15 cellular contexts compared by ENCODE assay signal in the genomic region with DNA sequence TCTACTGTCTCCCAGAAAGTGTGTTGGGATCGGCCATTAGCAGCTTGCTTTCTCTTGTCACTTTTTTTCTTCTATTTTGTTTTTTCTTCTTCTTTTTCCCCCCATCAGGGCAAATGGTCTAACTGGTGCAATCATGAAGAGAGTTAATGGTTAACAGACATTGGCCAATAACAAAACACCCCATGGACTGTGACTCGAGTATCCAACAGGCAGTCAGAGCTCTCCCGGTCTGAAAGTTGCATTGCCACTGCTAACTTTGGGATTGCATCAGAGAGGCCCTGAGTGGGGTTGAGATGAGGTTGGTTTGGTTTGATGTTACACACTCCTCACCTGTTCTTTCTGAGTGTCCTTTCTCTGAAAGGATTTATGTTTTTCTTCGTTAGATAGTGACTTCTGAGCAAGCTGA. TPM values are rescaled to one million over a fixed set of nuclear protein-coding genes. Genes with fewer than 3 reads are reported as not detected.
A peak's percentile ranks its signal among the peaks of the same experiment; 100 is the strongest.
DNase-seq lines count a peak whose midpoint lies in the region; ATAC-seq and TF ChIP-seq lines count a peak whose summit lies in the region.
"Had no signal": no experiment of that assay in that cellular context is flagged by ENCODE, and none has a peak within 500 bp of the region (broad histone marks: within the 10 kb centered on the region; RNA-seq: fewer than 3 reads in every experiment).

No MANE protein-coding gene starts in this region.

- intact Hi-C loops in MCF 10A (cut with micrococcal nuclease): no loop called here
- intact Hi-C loops in breast epithelium (cut with DNase I; ENCODE audit: low total_unique reads): no loop called here
- intact Hi-C loops in left lung (cut with DNase I): loop anchor here in 1 of 2 donors (10.0 kb wide), 1 partner anchor 398 kb away; a partner anchor contains a TSS

- CTCF ChIA-PET in MCF 10A (lab: Yijun Ruan, JAX): interaction anchor here (1.1 to 1.8 kb wide), 2 partner anchors 197 to 394 kb away, joined by 3 read pairs; a partner anchor contains a TSS

- H3K9me3 Mint-ChIP-seq in MCF 10A (ENCODE audit: unreplicated experiment) (no peaks in the 10 kb centered on the region), type B pancreatic cell (no peaks in the 10 kb centered on the region)
- no peaks in the 10 kb centered on the region for H3K9me3 Mint-ChIP-seq in central memory CD8-positive, alpha-beta T cell

- H3K4me3 ChIP-seq in breast epithelium (no peak overlapping the region), left lung (no peak overlapping the region)
- H3K4me3 ChIP-seq: esophagus muscularis mucosa, tibial nerve had no signal

- POLR2A ChIA-PET in MCF 10A (lab: Yijun Ruan, JAX): interaction anchor here (0.7 to 1.0 kb wide), 2 partner anchors 173 to 393 kb away, joined by 3 to 7 read pairs; no protein-coding TSS in a partner anchor

- DNase-seq in MCF 10A (ENCODE audit: unreplicated experiment) (peak; percentile 11), breast epithelium (ENCODE audit: low spot score in 2 of 2) (no peak), left lung (no peak), type B pancreatic cell (ENCODE audit: extremely low spot score, unreplicated experiment) (no peak), amniotic stem cell (lab: John Stamatoyannopoulos, UW) (no peak), NCI-H345 treated with DMSO at 0.1 percent for 48 hours (lab: John Stamatoyannopoulos, UW; ENCODE audit: unreplicated experiment) (no peak), NCI-H1436 treated with DMSO at 0.1 percent for 48 hours (lab: John Stamatoyannopoulos, UW) (no peak)
- DNase-seq in central memory CD8-positive, alpha-beta T cell (ENCODE audit: low spot score in 2 of 2): no peak
- DNase-seq: activated naive CD4-positive, alpha-beta T cell; KBM-7; midbrain; NCI-H187 treated with DMSO at 0.1 percent for 48 hours; NK-92 treated with Interleukin-12 subunit alpha and Interleukin-12 subunit beta, amount 100 ng/mL, for 24 hours had no signal

- H3K9me3 ChIP-seq in breast epithelium (no peaks in the 10 kb centered on the region), left lung (no peaks in the 10 kb centered on the region)
- H3K9me3 ChIP-seq: esophagus muscularis mucosa, tibial nerve had no signal

- H3K27me3 ChIP-seq in breast epithelium (no peaks in the 10 kb centered on the region), left lung (no peaks in the 10 kb centered on the region)
- H3K27me3 ChIP-seq: esophagus muscularis mucosa, tibial nerve had no signal

- H3K36me3 Mint-ChIP-seq in MCF 10A (ENCODE audit: insufficient read depth, unreplicated experiment): peaks cover 82% of the 10 kb centered on the region
- H3K36me3 Mint-ChIP-seq in central memory CD8-positive, alpha-beta T cell (ENCODE audit: insufficient read depth): peaks cover 37% of the 10 kb centered on the region
- H3K36me3 Mint-ChIP-seq in type B pancreatic cell: peaks cover 23% of the 10 kb centered on the region

- no peak for ATAC-seq in central memory CD8-positive, alpha-beta T cell (replicated peaks; ENCODE audit: extremely low read depth, poor library complexity, severe bottlenecking)
- ATAC-seq in left lung: peak; percentile 63

- H3K27me3 Mint-ChIP-seq in MCF 10A (ENCODE audit: insufficient read depth, unreplicated experiment): no peaks in the 10 kb centered on the region
- no peaks in the 10 kb centered on the region for H3K27me3 Mint-ChIP-seq in central memory CD8-positive, alpha-beta T cell
- H3K27me3 Mint-ChIP-seq in type B pancreatic cell: no peaks in the 10 kb centered on the region

- H3K27ac Mint-ChIP-seq in MCF 10A (ENCODE audit: low read depth, unreplicated experiment) (peak overlapping the region; percentile 67), type B pancreatic cell (peak overlapping the region; percentile 55)
- peak overlapping the region; percentile 34 for H3K27ac Mint-ChIP-seq in central memory CD8-positive, alpha-beta T cell (ENCODE audit: low read depth)

- H3K4me3 Mint-ChIP-seq in MCF 10A (ENCODE audit: unreplicated experiment) (no peak overlapping the region), type B pancreatic cell (no peak overlapping the region)
- H3K4me3 Mint-ChIP-seq in central memory CD8-positive, alpha-beta T cell: no peak overlapping the region

- no peak for TF ChIP-seq POLR2A in breast epithelium (IDR thresholded peaks at IDR 0.05)

- peaks cover 21% of the 10 kb centered on the region for H3K4me1 Mint-ChIP-seq in MCF 10A (ENCODE audit: insufficient read depth, unreplicated experiment)
- H3K4me1 Mint-ChIP-seq in central memory CD8-positive, alpha-beta T cell: no peaks in the 10 kb centered on the region
- peaks cover 15% of the 10 kb centered on the region for H3K4me1 Mint-ChIP-seq in type B pancreatic cell (ENCODE audit: unreplicated experiment)

- H3K36me3 ChIP-seq in breast epithelium: no peaks in the 10 kb centered on the region
- peaks cover 6 to 73% of the 10 kb centered on the region in 2 donors for H3K36me3 ChIP-seq in left lung

- H3K4me1 ChIP-seq in breast epithelium (no peaks in the 10 kb centered on the region), left lung (peaks cover 0 to 10% of the 10 kb centered on the region in 2 donors)

- TF ChIP-seq CTCF in MCF 10A (IDR thresholded peaks at IDR 0.05; ENCODE audit: unreplicated experiment) (no peak), breast epithelium (IDR thresholded peaks at IDR 0.05) (no peak), left lung (IDR thresholded peaks at IDR 0.05) (no peak), type B pancreatic cell (conservative IDR thresholded peaks at IDR 0.05) (no peak)

- TSS peak; percentile 50 for BruUV-seq in MCF 10A (replicated peaks; lab: Mats Ljungman, UMichigan)

- H3K27ac ChIP-seq in breast epithelium (no peak overlapping the region), left lung (no peak overlapping the region)
- H3K27ac ChIP-seq: esophagus muscularis mucosa had no signal

RNA-seq across cellular contexts. Expression of a gene that starts 12.9 kb away (rescaled TPM):
- total RNA-seq in MCF 10A (2022): 7.8 and 8.2 TPM in 2 replicates
- total RNA-seq in breast epithelium: 10 to 100 TPM in 1 of 3 donors, 1 to 10 TPM in 1, under 1 TPM in 1; 0.32 to 23.1 (median 9.2) TPM
- 1 to 10 TPM; 2.2 to 3.6 TPM for total RNA-seq in left lung
- 7.1 and 28.9 TPM in 2 replicates for total RNA-seq in type B pancreatic cell (ENCODE audit: low replicate concordance)
